In the genomic region with DNA sequence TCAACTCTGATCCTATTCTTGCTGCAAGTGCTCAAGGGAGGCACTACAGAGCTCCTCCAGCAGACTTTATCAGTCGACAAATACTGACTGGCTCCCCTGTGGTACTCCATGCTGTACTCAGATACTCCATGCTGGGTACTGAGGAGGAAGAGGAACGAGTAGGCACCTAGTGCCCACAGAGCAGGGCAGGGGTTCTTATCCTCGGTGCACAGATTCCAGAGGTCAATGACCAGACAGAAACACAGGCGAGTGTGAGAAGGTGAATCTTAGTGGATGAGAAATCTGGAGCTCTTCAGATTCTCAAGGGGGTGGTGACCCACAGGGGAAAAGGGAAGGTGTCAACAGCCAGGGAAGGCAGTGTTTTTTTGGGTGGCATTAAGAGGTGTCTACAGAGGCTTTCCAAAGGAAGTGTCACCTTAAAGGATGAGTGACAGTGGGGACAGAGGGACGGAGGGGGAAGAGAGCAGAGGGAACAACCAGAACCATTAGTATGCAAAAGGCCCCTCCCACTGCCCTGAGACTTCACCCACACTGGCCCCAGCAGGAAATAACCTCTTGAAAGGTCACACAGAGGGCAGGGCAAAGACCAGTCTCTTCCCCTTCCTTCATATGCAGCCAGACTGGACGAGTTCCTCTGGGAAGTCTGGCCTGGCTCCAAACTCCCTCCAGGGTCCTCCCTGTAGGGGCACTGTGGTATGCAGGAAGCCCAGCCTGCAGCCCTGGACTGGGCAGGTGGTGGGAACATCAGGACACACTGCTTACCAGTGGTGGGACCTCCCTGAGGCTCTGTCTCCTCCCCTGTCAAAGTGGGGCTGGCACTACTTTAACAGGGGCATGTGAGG, we compare ENCODE assay signal across 1 cellular context.
TF ChIP-seq lines count a peak whose summit lies in the region.

No MANE protein-coding gene starts in this region.

TF ChIP-seq in HepG2, 621 proteins besides CTCF, POLR2A, EP300 and RAD21 (continued from another document):
- TF ChIP-seq, protein P1, sequence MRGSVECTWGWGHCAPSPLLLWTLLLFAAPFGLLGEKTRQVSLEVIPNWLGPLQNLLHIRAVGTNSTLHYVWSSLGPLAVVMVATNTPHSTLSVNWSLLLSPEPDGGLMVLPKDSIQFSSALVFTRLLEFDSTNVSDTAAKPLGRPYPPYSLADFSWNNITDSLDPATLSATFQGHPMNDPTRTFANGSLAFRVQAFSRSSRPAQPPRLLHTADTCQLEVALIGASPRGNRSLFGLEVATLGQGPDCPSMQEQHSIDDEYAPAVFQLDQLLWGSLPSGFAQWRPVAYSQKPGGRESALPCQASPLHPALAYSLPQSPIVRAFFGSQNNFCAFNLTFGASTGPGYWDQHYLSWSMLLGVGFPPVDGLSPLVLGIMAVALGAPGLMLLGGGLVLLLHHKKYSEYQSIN (CRISPR knock-in tag; IDR thresholded peaks at IDR 0.05; ENCODE audit: borderline replicate concordance), result no peak
- no peak for TF ChIP-seq AGO2 (optimal IDR thresholded peaks at IDR 0.05; ENCODE audit: low read depth, low read length)
- 0 out of 2 replicates have a peak, but pooled peaks have one; percentile 34 for TF ChIP-seq PPARG (CRISPR knock-in tag; conservative IDR thresholded peaks at IDR 0.05)
- peak; percentile 32; the same call in 1 of the 2 replicates for TF ChIP-seq SAP130 (CRISPR knock-in tag; IDR thresholded peaks at IDR 0.05; ENCODE audit: low read depth)
- peak; percentile 31; the same call in 1 of the 2 replicates for TF ChIP-seq NFIC (IDR thresholded peaks at IDR 0.05; ENCODE audit: low read length)
- TF ChIP-seq HNF4A (CRISPR knock-in tag; IDR thresholded peaks at IDR 0.05), result peak; percentile 81
- TF ChIP-seq, protein P2, sequence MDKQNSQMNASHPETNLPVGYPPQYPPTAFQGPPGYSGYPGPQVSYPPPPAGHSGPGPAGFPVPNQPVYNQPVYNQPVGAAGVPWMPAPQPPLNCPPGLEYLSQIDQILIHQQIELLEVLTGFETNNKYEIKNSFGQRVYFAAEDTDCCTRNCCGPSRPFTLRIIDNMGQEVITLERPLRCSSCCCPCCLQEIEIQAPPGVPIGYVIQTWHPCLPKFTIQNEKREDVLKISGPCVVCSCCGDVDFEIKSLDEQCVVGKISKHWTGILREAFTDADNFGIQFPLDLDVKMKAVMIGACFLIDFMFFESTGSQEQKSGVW (CRISPR knock-in tag; IDR thresholded peaks at IDR 0.05; ENCODE audit: borderline replicate concordance), result no peak
- no peak for TF ChIP-seq NCOA5 (CRISPR knock-in tag; IDR thresholded peaks at IDR 0.05)
- peak; percentile 52; the same call in 1 of the 2 replicates for TF ChIP-seq CREM (IDR thresholded peaks at IDR 0.05)
- no peak for TF ChIP-seq CREM (CRISPR knock-in tag; IDR thresholded peaks at IDR 0.05)
- TF ChIP-seq ISL2 (CRISPR knock-in tag; IDR thresholded peaks at IDR 0.05), result peak; percentile 46; the same call in 1 of the 2 replicates
- TF ChIP-seq NCOR1 (IDR thresholded peaks at IDR 0.05; ENCODE audit: borderline replicate concordance, low read length), result peak; percentile 32; the same call in 1 of the 2 replicates
- TF ChIP-seq KDM2A (CRISPR knock-in tag; IDR thresholded peaks at IDR 0.05; ENCODE audit: borderline replicate concordance, low read depth), result peak; percentile 37; the same call in 1 of the 2 replicates
- TF ChIP-seq REPIN1 (CRISPR knock-in tag; IDR thresholded peaks at IDR 0.05; ENCODE audit: borderline replicate concordance, low read depth), result no peak
- TF ChIP-seq ZMYM3 (CRISPR knock-in tag; IDR thresholded peaks at IDR 0.05), result no peak
- no peak for TF ChIP-seq GABPA (IDR thresholded peaks at IDR 0.05; ENCODE audit: low read depth, low read length)
- peak; percentile 52 for TF ChIP-seq GABPA (CRISPR knock-in tag; IDR thresholded peaks at IDR 0.05; ENCODE audit: low read depth)
- TF ChIP-seq TCF7 (IDR thresholded peaks at IDR 0.05; ENCODE audit: low read depth), result no peak
- 0 out of 2 replicates have a peak, but pooled peaks have one; percentile 39 for TF ChIP-seq GFI1 (CRISPR knock-in tag; IDR thresholded peaks at IDR 0.05; ENCODE audit: borderline replicate concordance)
- TF ChIP-seq, protein P3, sequence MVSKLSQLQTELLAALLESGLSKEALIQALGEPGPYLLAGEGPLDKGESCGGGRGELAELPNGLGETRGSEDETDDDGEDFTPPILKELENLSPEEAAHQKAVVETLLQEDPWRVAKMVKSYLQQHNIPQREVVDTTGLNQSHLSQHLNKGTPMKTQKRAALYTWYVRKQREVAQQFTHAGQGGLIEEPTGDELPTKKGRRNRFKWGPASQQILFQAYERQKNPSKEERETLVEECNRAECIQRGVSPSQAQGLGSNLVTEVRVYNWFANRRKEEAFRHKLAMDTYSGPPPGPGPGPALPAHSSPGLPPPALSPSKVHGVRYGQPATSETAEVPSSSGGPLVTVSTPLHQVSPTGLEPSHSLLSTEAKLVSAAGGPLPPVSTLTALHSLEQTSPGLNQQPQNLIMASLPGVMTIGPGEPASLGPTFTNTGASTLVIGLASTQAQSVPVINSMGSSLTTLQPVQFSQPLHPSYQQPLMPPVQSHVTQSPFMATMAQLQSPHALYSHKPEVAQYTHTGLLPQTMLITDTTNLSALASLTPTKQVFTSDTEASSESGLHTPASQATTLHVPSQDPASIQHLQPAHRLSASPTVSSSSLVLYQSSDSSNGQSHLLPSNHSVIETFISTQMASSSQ (IDR thresholded peaks at IDR 0.05; ENCODE audit: low read depth), result 0 out of 2 replicates have a peak, but pooled peaks have one; percentile 41
- TF ChIP-seq, protein P3 (CRISPR knock-in tag; IDR thresholded peaks at IDR 0.05; ENCODE audit: borderline replicate concordance), result no peak; the same call in 1 of the 2 replicates
- 0 out of 2 replicates have a peak, but pooled peaks have one; percentile 7 for TF ChIP-seq ZFY (CRISPR knock-in tag; IDR thresholded peaks at IDR 0.05)
- TF ChIP-seq, protein P4, sequence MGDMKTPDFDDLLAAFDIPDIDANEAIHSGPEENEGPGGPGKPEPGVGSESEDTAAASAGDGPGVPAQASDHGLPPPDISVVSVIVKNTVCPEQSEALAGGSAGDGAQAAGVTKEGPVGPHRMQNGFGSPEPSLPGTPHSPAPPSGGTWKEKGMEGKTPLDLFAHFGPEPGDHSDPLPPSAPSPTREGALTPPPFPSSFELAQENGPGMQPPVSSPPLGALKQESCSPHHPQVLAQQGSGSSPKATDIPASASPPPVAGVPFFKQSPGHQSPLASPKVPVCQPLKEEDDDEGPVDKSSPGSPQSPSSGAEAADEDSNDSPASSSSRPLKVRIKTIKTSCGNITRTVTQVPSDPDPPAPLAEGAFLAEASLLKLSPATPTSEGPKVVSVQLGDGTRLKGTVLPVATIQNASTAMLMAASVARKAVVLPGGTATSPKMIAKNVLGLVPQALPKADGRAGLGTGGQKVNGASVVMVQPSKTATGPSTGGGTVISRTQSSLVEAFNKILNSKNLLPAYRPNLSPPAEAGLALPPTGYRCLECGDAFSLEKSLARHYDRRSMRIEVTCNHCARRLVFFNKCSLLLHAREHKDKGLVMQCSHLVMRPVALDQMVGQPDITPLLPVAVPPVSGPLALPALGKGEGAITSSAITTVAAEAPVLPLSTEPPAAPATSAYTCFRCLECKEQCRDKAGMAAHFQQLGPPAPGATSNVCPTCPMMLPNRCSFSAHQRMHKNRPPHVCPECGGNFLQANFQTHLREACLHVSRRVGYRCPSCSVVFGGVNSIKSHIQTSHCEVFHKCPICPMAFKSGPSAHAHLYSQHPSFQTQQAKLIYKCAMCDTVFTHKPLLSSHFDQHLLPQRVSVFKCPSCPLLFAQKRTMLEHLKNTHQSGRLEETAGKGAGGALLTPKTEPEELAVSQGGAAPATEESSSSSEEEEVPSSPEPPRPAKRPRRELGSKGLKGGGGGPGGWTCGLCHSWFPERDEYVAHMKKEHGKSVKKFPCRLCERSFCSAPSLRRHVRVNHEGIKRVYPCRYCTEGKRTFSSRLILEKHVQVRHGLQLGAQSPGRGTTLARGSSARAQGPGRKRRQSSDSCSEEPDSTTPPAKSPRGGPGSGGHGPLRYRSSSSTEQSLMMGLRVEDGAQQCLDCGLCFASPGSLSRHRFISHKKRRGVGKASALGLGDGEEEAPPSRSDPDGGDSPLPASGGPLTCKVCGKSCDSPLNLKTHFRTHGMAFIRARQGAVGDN (CRISPR knock-in tag; IDR thresholded peaks at IDR 0.05), result peak; percentile 42
- no peak for TF ChIP-seq ZNF672 (CRISPR knock-in tag; IDR thresholded peaks at IDR 0.05)
- TF ChIP-seq YY1 (IDR thresholded peaks at IDR 0.05; ENCODE audit: insufficient read depth, insufficient replicate concordance, low read depth, low read length), result no peak
- peak; percentile 25; the same call in 1 of the 2 replicates for TF ChIP-seq NR2C2 (CRISPR knock-in tag; IDR thresholded peaks at IDR 0.05; ENCODE audit: borderline replicate concordance)
- TF ChIP-seq SMC3 (IDR thresholded peaks at IDR 0.05; ENCODE audit: low read length), result no peak
- TF ChIP-seq GATAD2A (CRISPR knock-in tag; IDR thresholded peaks at IDR 0.05), result peak; percentile 49; the same call in 1 of the 2 replicates
- peak; percentile 20; the same call in 1 of the 2 replicates for TF ChIP-seq FOSL2 (CRISPR knock-in tag; IDR thresholded peaks at IDR 0.05)
TF ChIP-seq in HepG2: peak in this region for 65.
